In the genomic region with DNA sequence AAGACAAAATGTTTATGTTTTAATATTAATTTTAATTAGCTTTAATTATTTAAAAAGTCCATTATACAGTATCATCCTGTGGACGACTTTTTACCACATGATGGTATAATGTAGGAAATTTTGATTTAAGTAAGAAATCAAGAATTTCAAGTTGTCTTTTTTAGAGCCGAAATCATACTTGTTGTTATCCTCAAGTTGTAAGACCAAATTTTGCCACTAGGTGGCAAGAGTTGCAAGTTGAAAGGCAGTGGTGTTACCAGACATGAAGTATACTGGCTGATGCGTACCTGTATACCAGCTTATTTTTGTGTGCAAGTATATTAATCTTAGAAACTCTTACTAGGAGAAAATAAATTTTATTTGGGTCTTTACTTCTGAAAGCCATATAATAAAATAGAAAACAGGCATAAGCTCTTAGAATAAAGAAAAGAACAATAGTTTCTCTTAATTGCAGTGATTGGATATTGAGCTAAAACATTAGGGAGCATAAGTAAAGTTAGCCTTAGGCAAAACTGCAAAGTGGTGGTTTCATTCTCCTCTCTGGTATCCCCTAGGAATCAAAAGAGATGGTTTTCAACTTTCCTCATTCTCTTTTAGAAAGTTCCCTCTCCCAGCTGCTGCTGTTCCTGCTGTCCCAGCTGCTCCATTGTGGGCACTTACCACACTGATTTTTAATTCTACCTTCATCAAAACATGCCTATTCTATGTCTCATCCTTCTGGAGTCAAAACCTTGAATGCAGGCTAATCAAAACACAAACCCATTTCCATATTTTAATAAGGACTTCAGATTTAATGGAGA, we compare ENCODE assay signal across 8 cellular contexts.
DNase-seq lines count a peak whose midpoint lies in the region; ATAC-seq and TF ChIP-seq lines count a peak whose summit lies in the region.

No MANE protein-coding gene starts in this region.

- no peaks in the 10 kb centered on the region for H4K20me1 ChIP-seq in DOHH2 (ENCODE audit: control insufficient read depth, insufficient read depth, low read depth, low read length)

- H3K9me3 ChIP-seq in DOHH2 (ENCODE audit: control insufficient read depth, insufficient read depth, low read length) = no peaks in the 10 kb centered on the region

- no peaks in the 10 kb centered on the region for H3K4me1 ChIP-seq in DOHH2 (ENCODE audit: control insufficient read depth, low read length)

- TF ChIP-seq CTCF in DOHH2 (IDR thresholded peaks at IDR 0.05; ENCODE audit: low read depth, low read length, poor library complexity, severe bottlenecking) = peak; percentile 59

- H3K36me3 Mint-ChIP-seq in activated CD4-positive, alpha-beta memory T cell treated with anti-CD3 and anti-CD28 coated beads, Interleukin-2, amount 10 ng/mL, durations not matched to agents 7 days and 5 days (ENCODE audit: low read depth) = no peaks in the 10 kb centered on the region

- no peaks in the 10 kb centered on the region for H3K4me1 Mint-ChIP-seq in activated CD4-positive, alpha-beta memory T cell treated with anti-CD3 and anti-CD28 coated beads, Interleukin-2, amount 10 ng/mL, durations not matched to agents 7 days and 5 days

- H3K36me3 ChIP-seq in DOHH2 (ENCODE audit: control insufficient read depth, low read length) = no peaks in the 10 kb centered on the region

- POLR2A ChIA-PET in activated CD4-positive, alpha-beta memory T cell treated with anti-CD3 and anti-CD28 coated beads, Interleukin-2, amount 10 ng/mL, durations not matched to agents 7 days and 5 days (lab: Charles Lee) = no interaction called here

- H3K27me3 ChIP-seq in DOHH2 (ENCODE audit: control insufficient read depth, low read length) = 0 out of 2 replicates have a peak, but pooled peaks cover under 1% of the 10 kb centered on the region

- H3K79me2 ChIP-seq in DOHH2 (ENCODE audit: control insufficient read depth, low read length) = no peaks in the 10 kb centered on the region

- H3F3A ChIP-seq in DOHH2 (ENCODE audit: control insufficient read depth, insufficient read depth) = no peaks in the 10 kb centered on the region

- H3K4me2 ChIP-seq in DOHH2 (ENCODE audit: low read length) = no peak overlapping the region

- peak; percentile 91 for ATAC-seq in GM19395 (IDR thresholded peaks at IDR 0.05; ENCODE audit: unreplicated experiment)
- ATAC-seq in HG03457 (IDR thresholded peaks at IDR 0.05; ENCODE audit: unreplicated experiment) = peak; percentile 63

- CTCF ChIA-PET in activated CD4-positive, alpha-beta memory T cell treated with anti-CD3 and anti-CD28 coated beads, Interleukin-2, amount 10 ng/mL, durations not matched to agents 7 days and 5 days (lab: Charles Lee) = interaction anchor here (0.9 to 1.8 kb wide), 8 partner anchors 12 to 662 kb away, joined by 3 to 7 read pairs (median 4); no protein-coding TSS in a partner anchor

- H3K27ac Mint-ChIP-seq in activated CD4-positive, alpha-beta memory T cell treated with anti-CD3 and anti-CD28 coated beads, Interleukin-2, amount 10 ng/mL, durations not matched to agents 7 days and 5 days = no peak overlapping the region

- H3K9me2 ChIP-seq in DOHH2 (replicated peaks; ENCODE audit: control insufficient read depth, low read length) = no peaks in the 10 kb centered on the region

- DNase-seq in NCI-H460 (ENCODE audit: extremely low read depth, low read depth) (peak; percentile 63), astrocyte of the hippocampus (ENCODE audit: low read depth, low spot score) (peak; percentile 82), iPS-NIHi7 (ENCODE audit: extremely low spot score) (peak; percentile 34), superior temporal gyrus (ENCODE audit: extremely low spot score) (peak; percentile 91)
- DNase-seq in activated CD4-positive, alpha-beta memory T cell treated with anti-CD3 and anti-CD28 coated beads, Interleukin-2, amount 10 ng/mL, durations not matched to agents 7 days and 5 days = no peak

- H3K9me3 Mint-ChIP-seq in activated CD4-positive, alpha-beta memory T cell treated with anti-CD3 and anti-CD28 coated beads, Interleukin-2, amount 10 ng/mL, durations not matched to agents 7 days and 5 days = no peaks in the 10 kb centered on the region

- H3K27me3 Mint-ChIP-seq in activated CD4-positive, alpha-beta memory T cell treated with anti-CD3 and anti-CD28 coated beads, Interleukin-2, amount 10 ng/mL, durations not matched to agents 7 days and 5 days = no peaks in the 10 kb centered on the region

- no peak overlapping the region for H3K27ac ChIP-seq in DOHH2 (ENCODE audit: low read depth, low read length)

- no peak overlapping the region for H3K4me3 ChIP-seq in DOHH2 (ENCODE audit: low read length)

- H3K4me3 Mint-ChIP-seq in activated CD4-positive, alpha-beta memory T cell treated with anti-CD3 and anti-CD28 coated beads, Interleukin-2, amount 10 ng/mL, durations not matched to agents 7 days and 5 days = no peak overlapping the region
